Comparison of ENCODE assay signal across 8 cellular contexts in the genomic region with DNA sequence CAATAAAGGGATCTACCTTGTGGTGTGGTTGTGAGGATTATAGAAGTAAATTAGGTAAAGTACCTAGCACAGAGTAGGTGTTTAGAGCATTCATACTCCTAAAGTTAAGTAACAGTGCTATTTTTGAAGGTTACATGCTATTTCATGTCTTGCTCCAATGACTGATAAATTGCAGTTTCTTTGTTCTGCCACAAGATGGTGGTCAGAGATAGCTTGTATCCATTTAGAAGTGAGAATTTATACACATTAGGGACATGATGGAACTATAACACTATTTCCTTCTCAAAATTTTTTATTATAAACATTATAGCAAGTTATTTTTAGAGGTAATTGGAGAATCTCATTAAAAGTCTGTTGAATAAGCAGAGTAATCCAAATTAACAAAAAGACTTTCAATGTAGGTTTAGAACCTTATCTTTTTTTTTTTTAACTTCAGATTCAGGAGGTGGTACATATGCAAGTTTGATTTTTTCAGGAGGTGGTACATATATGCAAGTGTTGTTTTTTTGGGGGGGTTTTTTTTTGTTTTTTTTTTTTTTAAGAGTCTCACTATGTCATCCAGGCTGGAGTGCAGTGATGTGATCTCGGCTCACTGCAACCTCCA. TPM values are rescaled to one million over a fixed set of nuclear protein-coding genes. Genes with fewer than 3 reads are reported as not detected.
A peak's percentile ranks its signal among the peaks of the same experiment; 100 is the strongest.
DNase-seq lines count a peak whose midpoint lies in the region; ATAC-seq, FAIRE-seq and TF ChIP-seq lines count a peak whose summit lies in the region.

No MANE protein-coding gene starts in this region.

- H3K27me3 Mint-ChIP-seq in naive thymus-derived CD8-positive, alpha-beta T cell = no peaks in the 10 kb centered on the region

- ATAC-seq in Panc1 = peak; percentile 80
- peak; percentile 57 to 71 for ATAC-seq in naive thymus-derived CD8-positive, alpha-beta T cell

- no peak overlapping the region for H2BK15ac ChIP-seq in H1 (ENCODE audit: low read length)

- H3K18ac ChIP-seq in H1 (ENCODE audit: extremely low read depth, low read length) = no peak overlapping the region

- H4K8ac ChIP-seq in H1 (ENCODE audit: extremely low read depth, insufficient read depth, low read length) = no peak overlapping the region

- peak; percentile 32 for TF ChIP-seq CTCF in HFF-Myc (IDR thresholded peaks at IDR 0.05; ENCODE audit: low read depth, low read length, missing control alignments)
- peak; percentile 70; the same call in 1 of the 2 replicates for TF ChIP-seq CTCF in Panc1 (IDR thresholded peaks at IDR 0.05)
- TF ChIP-seq CTCF in H1 (IDR thresholded peaks at IDR 0.05; ENCODE audit: control extremely low read depth in 1 of 3, insufficient read depth in 1 of 3, low read depth in 1 of 3, low read length in 3 of 3) = peak in 1 of 3 experiments; percentile 36; a peak in 2 of 4 replicates

- H3K23ac ChIP-seq in H1 (ENCODE audit: insufficient read length) = no peak overlapping the region

- H3K27ac ChIP-seq in Panc1 (ENCODE audit: low read length) (no peak overlapping the region), H1 (ENCODE audit: low read depth, low read length) (no peak overlapping the region)

- no peak overlapping the region for H3K56ac ChIP-seq in H1 (replicated peaks; ENCODE audit: insufficient read length, low read depth, low read length)

- no peak overlapping the region for H4K91ac ChIP-seq in H1 (replicated peaks; ENCODE audit: insufficient read length, low read length)

- H4K20me1 ChIP-seq in H1 (replicated peaks in 1 of 2; ENCODE audit: control insufficient read depth in 1 of 2, insufficient read depth in 2 of 2, low read length in 2 of 2) = peaks cover 0 to 2% of the 10 kb centered on the region in 2 experiments

- POLR2A ChIA-PET in Panc1 (lab: Charles Lee) (no interaction called here), H1 (lab: Charles Lee; ENCODE audit: partially characterized antibody) (interaction anchor here (0.6 kb wide), 1 partner anchor 19 kb away, joined by 3 read pairs; no protein-coding TSS in a partner anchor)
- POLR2A ChIA-PET in naive thymus-derived CD8-positive, alpha-beta T cell (lab: Charles Lee) = interaction anchor here (1.0 kb wide), 1 partner anchor 18 kb away, joined by 3 read pairs; no protein-coding TSS in a partner anchor

- intact Hi-C loops in Panc1 (cut with micrococcal nuclease; ENCODE audit: unreplicated experiment) (no loop called here), posterior cingulate gyrus (cut with DNase I) (loop anchor here (5.0 to 10.0 kb wide), 3 partner anchors 277 to 610 kb away; no protein-coding TSS in a partner anchor)

- WGBS in H1 (ENCODE audit: extremely low coverage in 1 of 2, insufficient coverage in 1 of 2, insufficient read length in 1 of 2, insufficient replicate concordance in 2 of 2, low coverage in 1 of 2, low lambda C conversion rate in 2 of 2, missing lambda C conversion rate in 1 of 2), 2 experiments = 75% methylated on average over 1 of the region's 1 CpG; no CpG with 5 or more reads in 1 of the 2 experiments

- peaks cover 0 to 39% of the 10 kb centered on the region in 2 experiments; a peak in 2 of 4 replicates for H3K79me2 ChIP-seq in H1 (ENCODE audit: control insufficient read depth in 1 of 2, insufficient read depth in 2 of 2, low read length in 2 of 2)

- CTCF ChIA-PET in Panc1 (lab: Charles Lee) = interaction anchor here (0.6 to 0.8 kb wide), 3 partner anchors 11 to 367 kb away, joined by 3 to 8 read pairs (median 3); no protein-coding TSS in a partner anchor
- CTCF ChIA-PET in H1 (lab: Charles Lee; ENCODE audit: partially characterized antibody) = interaction anchor here (0.6 to 1.4 kb wide), 8 partner anchors 11 to 389 kb away, joined by 3 to 5 read pairs (median 3); no protein-coding TSS in a partner anchor

- in situ Hi-C loops in Panc1 (cut with HindIII; ENCODE audit: low pct_unique_long_range_greater_than_20kb, low sequenced_read_pairs) = no loop called here

- no peaks in the 10 kb centered on the region; the same call in 1 of the 2 replicates for H3K36me3 ChIP-seq in Panc1 (ENCODE audit: control insufficient read depth, insufficient read depth, low read length)
- H3K36me3 ChIP-seq in H1 (ENCODE audit: control insufficient read depth in 2 of 4, insufficient read depth in 4 of 4, low read length in 3 of 4) = peaks cover 4 to 40% (median 9%) of the 10 kb centered on the region in 4 experiments

- H3K4me3 Mint-ChIP-seq in naive thymus-derived CD8-positive, alpha-beta T cell = no peak overlapping the region

- H3K4me1 ChIP-seq in Panc1 (ENCODE audit: control insufficient read depth, insufficient read depth, low read length) = no peaks in the 10 kb centered on the region
- H3K4me1 ChIP-seq in H1 (replicated peaks in 1 of 4; ENCODE audit: control insufficient read depth in 3 of 4, insufficient read depth in 4 of 4, low read length in 3 of 4) = no peaks in the 10 kb centered on the region

- H3K27me3 ChIP-seq in Panc1 (ENCODE audit: control insufficient read depth, insufficient read depth, low read length) = no peaks in the 10 kb centered on the region
- H3K27me3 ChIP-seq in H1 (replicated peaks in 1 of 4; ENCODE audit: control insufficient read depth in 3 of 4, extremely low read depth in 1 of 4, insufficient read depth in 3 of 4, low read length in 3 of 4) = no peaks in the 10 kb centered on the region

- H3K4me3 ChIP-seq in HFF-Myc (replicated peaks; ENCODE audit: low read depth, low read length) (no peak overlapping the region), Panc1 (ENCODE audit: low read depth in 2 of 2, low read length in 2 of 2) (no peak overlapping the region), H1 (ENCODE audit: extremely low read depth in 1 of 4, insufficient read depth in 2 of 4, low read depth in 3 of 4, low read length in 4 of 4) (no peak overlapping the region)

- TF ChIP-seq EP300 in H1 (IDR thresholded peaks at IDR 0.05; ENCODE audit: borderline replicate concordance in 1 of 2, low read depth in 2 of 2, low read length in 2 of 2) = no peak

- no TSS peak for BruUV-seq in Panc1 (replicated peaks; lab: Mats Ljungman, UMichigan)

- peak; percentile 49 to 51 for TF ChIP-seq RAD21 in H1 (IDR thresholded peaks at IDR 0.05 in 1 of 2, conservative IDR thresholded peaks at IDR 0.05 in 1 of 2; ENCODE audit: low read depth in 2 of 2, low read length in 2 of 2)

- H3K14ac ChIP-seq in H1 (ENCODE audit: insufficient read length) = no peak overlapping the region

- H2BK120ac ChIP-seq in H1 (replicated peaks; ENCODE audit: low read depth, low read length) = no peak overlapping the region

- no peaks in the 10 kb centered on the region for H3K9me3 Mint-ChIP-seq in naive thymus-derived CD8-positive, alpha-beta T cell

- no peak overlapping the region for H2BK5ac ChIP-seq in H1 (ENCODE audit: low read depth, low read length)

- no peak overlapping the region for H2BK20ac ChIP-seq in H1 (ENCODE audit: low read length)

- H4K5ac ChIP-seq in H1 (ENCODE audit: insufficient read length, low read depth, low read length) = no peak overlapping the region

- no peak overlapping the region for H3K4me2 ChIP-seq in H1 (ENCODE audit: insufficient read depth in 1 of 2, low read depth in 2 of 2, low read length in 2 of 2)

- no peak overlapping the region for H2AFZ ChIP-seq in H1 (ENCODE audit: low read length)

- H3K9me3 ChIP-seq in Panc1 (ENCODE audit: control insufficient read depth, insufficient read depth, low read depth, low read length) (no peaks in the 10 kb centered on the region), H1 (ENCODE audit: insufficient read depth in 2 of 2, low read depth in 1 of 2, low read length in 1 of 2) (no peaks in the 10 kb centered on the region)

- H3K27ac Mint-ChIP-seq in naive thymus-derived CD8-positive, alpha-beta T cell = no peak overlapping the region

- no peak overlapping the region for H3K9ac ChIP-seq in H1 (replicated peaks in 1 of 4; ENCODE audit: extremely low read depth in 1 of 4, low read depth in 3 of 4, low read length in 3 of 4)

- no peak overlapping the region for H3K4ac ChIP-seq in H1 (replicated peaks; ENCODE audit: insufficient read length, low read depth, low read length)

- H2BK12ac ChIP-seq in H1 (ENCODE audit: low read depth, low read length) = no peak overlapping the region

- TF ChIP-seq POLR2A in H1 (IDR thresholded peaks at IDR 0.05; ENCODE audit: control extremely low read depth in 1 of 2, low read depth in 2 of 2, low read length in 2 of 2) = no peak

- peak; percentile 75 for FAIRE-seq in H1 (lab: Jason Lieb, UNC)

- no peaks in the 10 kb centered on the region for H3K79me1 ChIP-seq in H1 (ENCODE audit: low read depth, low read length)

- H2AK5ac ChIP-seq in H1 (ENCODE audit: low read depth, low read length) = no peak overlapping the region

- peaks cover 6 to 66% (median 15%) of the 10 kb centered on the region in 3 donors for H3K36me3 Mint-ChIP-seq in naive thymus-derived CD8-positive, alpha-beta T cell

- DNase-seq in NOMO-1 treated with DMSO at 0.1 percent for 48 hours (lab: John Stamatoyannopoulos, UW; ENCODE audit: unreplicated experiment) = peak; percentile 29
- no peak for DNase-seq in NOMO-1 treated with dmso at 0.1 percent for 144 hours (lab: John Stamatoyannopoulos, UW; ENCODE audit: unreplicated experiment)
- no peak for DNase-seq in HFF-Myc (ENCODE audit: extremely low read depth, low read depth)
- DNase-seq in Panc1 (ENCODE audit: low read depth, low spot score) = no peak
- DNase-seq in H1 (ENCODE audit: low read depth in 1 of 2, low spot score in 2 of 2) = no peak
- DNase-seq in naive thymus-derived CD8-positive, alpha-beta T cell = peak in 3 of 10 donors; percentile 23 to 42 (median 39)
- no peak for DNase-seq in hepatic stellate cell (ENCODE audit: low spot score)
- DNase-seq in posterior cingulate gyrus = no peak

- no peaks in the 10 kb centered on the region for H3K23me2 ChIP-seq in H1 (ENCODE audit: low read depth, low read length)

- H3K4me1 Mint-ChIP-seq in naive thymus-derived CD8-positive, alpha-beta T cell = peaks cover 7 to 30% (median 23%) of the 10 kb centered on the region in 4 donors

RNA-seq across cellular contexts. Expression of a gene that starts 17.1 kb away (rescaled TPM):
- 97.0 TPM for total RNA-seq in Panc1 (2021; ENCODE audit: unreplicated experiment)
- 47.7 TPM for polyA plus RNA-seq in Panc1 (2012; ENCODE audit: insufficient read length)
- 129 and 130 TPM in 2 replicates for total RNA-seq in H1 (2021; fragmentation: NEBNext Ultra II Directional; extraction: Animal tissue kit (Norgen Biotek cat#: 25700))
- 11.2 and 16.0 TPM in 2 replicates for polyA plus RNA-seq in H1 (2011; rRNA removed)
- 45.3 TPM for polyA plus RNA-seq in H1 (2011; cell fraction: cytosol; rRNA removed)
- polyA plus RNA-seq in H1 (2011; cell fraction: nucleus; rRNA removed) = 12.2 TPM
- 49.6 to 87.8 TPM (median 51.7 TPM) in 4 replicates for polyA plus RNA-seq in H1 (2012, experiment 1 of 2)
- 3.4 TPM for polyA plus RNA-seq in H1 (2012, experiment 2 of 2)
- 51.3 TPM for polyA plus RNA-seq in H1 (2013, experiment 1 of 2)
- 53.3 TPM for polyA plus RNA-seq in H1 (2013, experiment 2 of 2)
- 38.1 and 70.3 TPM in 2 replicates for polyA minus RNA-seq in H1 (2011; rRNA and poly(A)+ RNA removed)
- 59.3 TPM for polyA minus RNA-seq in H1 (2011; cell fraction: cytosol; rRNA and poly(A)+ RNA removed)
- 71.7 TPM for polyA minus RNA-seq in H1 (2011; cell fraction: nucleus; rRNA and poly(A)+ RNA removed)
- total RNA-seq in naive thymus-derived CD8-positive, alpha-beta T cell = 10 to 100 TPM; 69.2 to 79.9 TPM
- polyA plus RNA-seq in naive thymus-derived CD8-positive, alpha-beta T cell = 10 to 100 TPM; 24.3 to 35.8 (median 27.4) TPM

RNA-seq across cellular contexts. Expression of a gene that starts 17.4 kb away (rescaled TPM):
- total RNA-seq in Panc1 (2021; ENCODE audit: unreplicated experiment) = 30.1 TPM
- polyA plus RNA-seq in Panc1 (2012; ENCODE audit: insufficient read length) = 13.8 TPM
- 32.1 and 33.0 TPM in 2 replicates for total RNA-seq in H1 (2021; fragmentation: NEBNext Ultra II Directional; extraction: Animal tissue kit (Norgen Biotek cat#: 25700))
- polyA plus RNA-seq in H1 (2011; rRNA removed) = 2.5 and 3.4 TPM in 2 replicates
- polyA plus RNA-seq in H1 (2011; cell fraction: cytosol; rRNA removed) = 4.9 TPM
- 2.6 TPM for polyA plus RNA-seq in H1 (2011; cell fraction: nucleus; rRNA removed)
- polyA plus RNA-seq in H1 (2012, experiment 1 of 2) = 12.7 to 23.5 TPM (median 15.5 TPM) in 4 replicates
- polyA plus RNA-seq in H1 (2012, experiment 2 of 2) = 1.2 TPM
- 22.8 TPM for polyA plus RNA-seq in H1 (2013, experiment 1 of 2)
- 22.9 TPM for polyA plus RNA-seq in H1 (2013, experiment 2 of 2)
- polyA minus RNA-seq in H1 (2011; rRNA and poly(A)+ RNA removed) = 4.6 and 7.0 TPM in 2 replicates
- 6.7 TPM for polyA minus RNA-seq in H1 (2011; cell fraction: cytosol; rRNA and poly(A)+ RNA removed)
- polyA minus RNA-seq in H1 (2011; cell fraction: nucleus; rRNA and poly(A)+ RNA removed) = 6.6 TPM
- 10 to 100 TPM; 19.9 to 23.9 TPM for total RNA-seq in naive thymus-derived CD8-positive, alpha-beta T cell
- polyA plus RNA-seq in naive thymus-derived CD8-positive, alpha-beta T cell = 10 to 100 TPM; 14.3 to 16.0 (median 15.4) TPM
